8 cellular contexts compared by ENCODE assay signal in genomic region chr18:9575558-9575957, GRCh38. TPM values are rescaled to one million over a fixed set of nuclear protein-coding genes. Genes with fewer than 3 reads are reported as not detected.
DNase-seq lines count a peak whose midpoint lies in the region; ATAC-seq and TF ChIP-seq lines count a peak whose summit lies in the region.

No MANE protein-coding gene starts in this region.

- no peaks in the 10 kb centered on the region for H3K9me3 Mint-ChIP-seq in activated naive CD4-positive, alpha-beta T cell treated with anti-CD3 and anti-CD28 coated beads for 36 hours
- H3K9me3 Mint-ChIP-seq in naive thymus-derived CD4-positive, alpha-beta T cell: no peaks in the 10 kb centered on the region

- no peaks in the 10 kb centered on the region for H3K4me1 Mint-ChIP-seq in activated naive CD4-positive, alpha-beta T cell treated with anti-CD3 and anti-CD28 coated beads for 36 hours (ENCODE audit: low read depth)
- no peaks in the 10 kb centered on the region for H3K4me1 Mint-ChIP-seq in naive thymus-derived CD4-positive, alpha-beta T cell

- CTCF ChIA-PET in activated naive CD4-positive, alpha-beta T cell treated with anti-CD3 and anti-CD28 coated beads for 36 hours (lab: Charles Lee): interaction anchor here (0.5 to 1.1 kb wide), 5 partner anchors 9 to 211 kb away, joined by 3 to 4 read pairs (median 3); no protein-coding TSS in a partner anchor
- CTCF ChIA-PET in naive thymus-derived CD4-positive, alpha-beta T cell (lab: Charles Lee): interaction anchor here (1.0 kb wide), 1 partner anchor 22 kb away, joined by 3 read pairs; no protein-coding TSS in a partner anchor

- no peak overlapping the region for H2AFZ ChIP-seq in KMS-11 (ENCODE audit: low read depth)
- H2AFZ ChIP-seq in fibroblast of lung (ENCODE audit: low read length): no peak overlapping the region

- H3K27me3 Mint-ChIP-seq in activated naive CD4-positive, alpha-beta T cell treated with anti-CD3 and anti-CD28 coated beads for 36 hours (ENCODE audit: low read depth): no peaks in the 10 kb centered on the region
- H3K27me3 Mint-ChIP-seq in naive thymus-derived CD4-positive, alpha-beta T cell: no peaks in the 10 kb centered on the region

- H3K4me1 ChIP-seq in KMS-11 (ENCODE audit: low read depth, poor library complexity, severe bottlenecking): no peaks in the 10 kb centered on the region
- H3K4me1 ChIP-seq in fibroblast of lung (ENCODE audit: control insufficient read depth, extremely low read depth, insufficient read depth, low read length): no peaks in the 10 kb centered on the region
- H3K4me1 ChIP-seq in naive thymus-derived CD4-positive, alpha-beta T cell (ENCODE audit: control insufficient read depth in 2 of 2, insufficient read depth in 2 of 2, low read length in 2 of 2): no peaks in the 10 kb centered on the region

- DNase-seq in activated naive CD4-positive, alpha-beta T cell treated with anti-CD3 and anti-CD28 coated beads for 36 hours: peak; percentile 31
- no peak for DNase-seq in activated naive CD4-positive, alpha-beta T cell (lab: John Stamatoyannopoulos, UW)
- DNase-seq in SW 1271 (lab: John Stamatoyannopoulos, UW): peak; percentile 47 to 84
- DNase-seq in fibroblast of lung (ENCODE audit: low read depth in 2 of 2): peak; percentile 92 to 99
- DNase-seq in naive thymus-derived CD4-positive, alpha-beta T cell: peak in 2 of 9 donors; percentile 2
- no peak for DNase-seq in GF-D8 (lab: John Stamatoyannopoulos, UW)

- H3K9ac ChIP-seq in KMS-11 (no peak overlapping the region), fibroblast of lung (ENCODE audit: insufficient read depth, low read length) (no peak overlapping the region)

- H3K4me2 ChIP-seq in KMS-11 (no peak overlapping the region), fibroblast of lung (ENCODE audit: extremely low read depth, insufficient read depth, low read length) (no peak overlapping the region)

- intact Hi-C loops in activated naive CD4-positive, alpha-beta T cell treated with anti-CD3 and anti-CD28 coated beads for 36 hours (cut with micrococcal nuclease): no loop called here
- intact Hi-C loops in naive thymus-derived CD4-positive, alpha-beta T cell (cut with micrococcal nuclease): no loop called here

- peaks cover 14% of the 10 kb centered on the region for H3K36me3 Mint-ChIP-seq in activated naive CD4-positive, alpha-beta T cell treated with anti-CD3 and anti-CD28 coated beads for 36 hours (ENCODE audit: low read depth)
- peaks cover 6 to 33% (median 22%) of the 10 kb centered on the region in 5 donors for H3K36me3 Mint-ChIP-seq in naive thymus-derived CD4-positive, alpha-beta T cell

- H3K9me3 ChIP-seq in fibroblast of lung (ENCODE audit: control insufficient read depth, insufficient read depth, low read depth, low read length): no peaks in the 10 kb centered on the region
- no peaks in the 10 kb centered on the region for H3K9me3 ChIP-seq in naive thymus-derived CD4-positive, alpha-beta T cell (ENCODE audit: control insufficient read depth in 2 of 3, low read length in 3 of 3)

- POLR2A ChIA-PET in naive thymus-derived CD4-positive, alpha-beta T cell (lab: Charles Lee): no interaction called here

- no peaks in the 10 kb centered on the region for H3K79me2 ChIP-seq in KMS-11 (ENCODE audit: insufficient read depth, low read depth)
- peaks cover under 1% of the 10 kb centered on the region for H3K79me2 ChIP-seq in fibroblast of lung (ENCODE audit: control insufficient read depth, insufficient read depth, low read length)

- H4K20me1 ChIP-seq in KMS-11 (ENCODE audit: insufficient read depth): no peaks in the 10 kb centered on the region
- no peaks in the 10 kb centered on the region for H4K20me1 ChIP-seq in fibroblast of lung (ENCODE audit: control insufficient read depth, extremely low read depth, insufficient read depth, low read length)

- H3K4me3 Mint-ChIP-seq in activated naive CD4-positive, alpha-beta T cell treated with anti-CD3 and anti-CD28 coated beads for 36 hours: no peak overlapping the region
- no peak overlapping the region for H3K4me3 Mint-ChIP-seq in naive thymus-derived CD4-positive, alpha-beta T cell

- TF ChIP-seq CTCF in KMS-11 (conservative IDR thresholded peaks at IDR 0.05; ENCODE audit: low read depth, low read length) (peak; percentile 62), fibroblast of lung (conservative IDR thresholded peaks at IDR 0.05 in 1 of 2, IDR thresholded peaks at IDR 0.05 in 1 of 2; ENCODE audit: low read depth in 1 of 2, low read length in 2 of 2) (peak; percentile 93 to 96)

- no peaks in the 10 kb centered on the region for H3K27me3 ChIP-seq in KMS-11 (ENCODE audit: insufficient read depth, low read depth)
- no peaks in the 10 kb centered on the region for H3K27me3 ChIP-seq in fibroblast of lung (ENCODE audit: control insufficient read depth, insufficient read depth, low read length)
- no peaks in the 10 kb centered on the region for H3K27me3 ChIP-seq in naive thymus-derived CD4-positive, alpha-beta T cell (ENCODE audit: control insufficient read depth in 2 of 2, insufficient read depth in 2 of 2, low read length in 2 of 2)

- H3K36me3 ChIP-seq in KMS-11 (ENCODE audit: insufficient read depth) (peaks cover 4% of the 10 kb centered on the region; the same call in 1 of the 2 replicates), fibroblast of lung (ENCODE audit: control insufficient read depth, insufficient read depth, low read length) (peaks cover 3% of the 10 kb centered on the region)
- H3K36me3 ChIP-seq in naive thymus-derived CD4-positive, alpha-beta T cell (ENCODE audit: control insufficient read depth in 2 of 3, insufficient read depth in 3 of 3, low read length in 3 of 3): peaks cover 0 to 15% (median 4%) of the 10 kb centered on the region in 3 experiments

- H3K27ac ChIP-seq in KMS-11: no peak overlapping the region
- H3K27ac ChIP-seq in fibroblast of lung (ENCODE audit: insufficient read depth, low read length): no peak overlapping the region
- no peak overlapping the region for H3K27ac ChIP-seq in naive thymus-derived CD4-positive, alpha-beta T cell (ENCODE audit: low read depth, low read length)

- peak; percentile 86 for ATAC-seq in naive thymus-derived CD4-positive, alpha-beta T cell
- ATAC-seq in GM19023 (IDR thresholded peaks at IDR 0.05; ENCODE audit: unreplicated experiment): no peak

- no peak overlapping the region for H3K4me3 ChIP-seq in KMS-11 (IDR thresholded peaks at IDR 0.05; ENCODE audit: insufficient read depth, low read depth, low read length)
- H3K4me3 ChIP-seq in fibroblast of lung (replicated peaks in 1 of 4; ENCODE audit: control extremely low read depth in 1 of 4, insufficient read depth in 1 of 4, low read depth in 3 of 4, low read length in 4 of 4): no peak overlapping the region
- H3K4me3 ChIP-seq in naive thymus-derived CD4-positive, alpha-beta T cell (ENCODE audit: low read length): no peak overlapping the region

- no peak overlapping the region for H3K27ac Mint-ChIP-seq in activated naive CD4-positive, alpha-beta T cell treated with anti-CD3 and anti-CD28 coated beads for 36 hours
- peak overlapping the region in 1 of 9 donors; percentile 54 for H3K27ac Mint-ChIP-seq in naive thymus-derived CD4-positive, alpha-beta T cell

RNA-seq across cellular contexts. Expression of gene PPP4R1, which starts 38.8 kb away (rescaled TPM):
- total RNA-seq in activated naive CD4-positive, alpha-beta T cell treated with anti-CD3 and anti-CD28 coated beads for 36 hours: 10 to 100 TPM; 23.0 to 23.6 TPM
- total RNA-seq in fibroblast of lung: 90.9 and 108 TPM in 2 replicates
- polyA plus RNA-seq in fibroblast of lung: 83.5 and 92.6 TPM in 2 replicates
- polyA plus RNA-seq in fibroblast of lung (2012): 57.9 and 59.3 TPM in 2 replicates
- 90.4 and 187 TPM in 2 replicates for polyA minus RNA-seq in fibroblast of lung (ENCODE audit: low replicate concordance)
- total RNA-seq in naive thymus-derived CD4-positive, alpha-beta T cell: 10 to 100 TPM; 33.0 to 54.6 (median 38.2) TPM
- polyA plus RNA-seq in naive thymus-derived CD4-positive, alpha-beta T cell: 1 to 10 TPM; 5.5 to 6.4 TPM

Comparison
In these comparisons a context has a peak if more than half of its experiments do, and no peak if none do; other contexts are left out.
1. DNase-seq: peak in activated naive CD4-positive, alpha-beta T cell treated with anti-CD3 and anti-CD28 coated beads for 36 hours (single experiment), SW 1271 (2 of 2) and fibroblast of lung (2 of 2); none in activated naive CD4-positive, alpha-beta T cell (0 of 4) and GF-D8 (single experiment).